ENCODE assay signal across 15 cellular contexts in genomic region chr6:149636116-149636515, GRCh38. TPM values are rescaled to one million over a fixed set of nuclear protein-coding genes. Genes with fewer than 3 reads are reported as not detected.
A peak's percentile ranks its signal among the peaks of the same experiment; 100 is the strongest.
DNase-seq lines count a peak whose midpoint lies in the region; ATAC-seq and TF ChIP-seq lines count a peak whose summit lies in the region.
"Had no signal": no experiment of that assay in that cellular context is flagged by ENCODE, and none has a peak within 500 bp of the region (broad histone marks: within the 10 kb centered on the region; RNA-seq: fewer than 3 reads in every experiment).

No MANE protein-coding gene starts in this region.

- no peaks in the 10 kb centered on the region for H3K27me3 ChIP-seq in heart left ventricle
- H3K27me3 ChIP-seq: foreskin keratinocyte had no signal

- in situ Hi-C loops in ACHN (cut with HindIII; ENCODE audit: low pct_ligation_motif_present, low pct_unique_long_range_greater_than_20kb, low sequenced_read_pairs), result no loop called here
- in situ Hi-C loops in astrocyte of the spinal cord (cut with HindIII; ENCODE audit: low sequenced_read_pairs), result no loop called here

- TF ChIP-seq POLR2A in heart left ventricle (IDR thresholded peaks at IDR 0.05), result no peak

- WGBS in heart left ventricle, 4 donors, result 77 to 85% (median 79%) methylated on average over 2 of the region's 2 CpGs

- ATAC-seq in heart left ventricle (no peak), GM21423 (IDR thresholded peaks at IDR 0.05; ENCODE audit: unreplicated experiment) (no peak)
- ATAC-seq: activated naive CD8-positive, alpha-beta T cell treated with anti-CD3 and anti-CD28 coated beads, Interleukin-2, amount 50 U/mL, for 24 hours; activated T-cell treated with anti-CD3 and anti-CD28 coated beads, Interleukin-2, amount 50 U/mL, for 72 hours; foreskin keratinocyte had no signal

- TF ChIP-seq CTCF in astrocyte of the spinal cord (IDR thresholded peaks at IDR 0.05; ENCODE audit: low read depth, low read length) (no peak), heart left ventricle (IDR thresholded peaks at IDR 0.05) (no peak)

- peaks cover 0 to 4% (median 0%) of the 10 kb centered on the region in 12 donors for H3K4me1 ChIP-seq in heart left ventricle

- intact Hi-C loops in heart left ventricle (cut with DNase I), result loop anchor here in 1 of 10 donors (10.0 kb wide), 1 partner anchor 61 kb away; no protein-coding TSS in a partner anchor

- H3K4me3 ChIP-seq in astrocyte of the spinal cord (ENCODE audit: low read depth, low read length) (no peak overlapping the region), heart left ventricle (no peak overlapping the region)
- H3K4me3 ChIP-seq: smooth muscle cell had no signal

- no peak overlapping the region for H3K27ac ChIP-seq in heart left ventricle
- H3K27ac ChIP-seq: foreskin keratinocyte, RWPE1 had no signal

- H3K9me3 ChIP-seq in heart left ventricle, result no peaks in the 10 kb centered on the region

- peak; percentile 72 for DNase-seq in ACHN
- peak; percentile 27 for DNase-seq in HK-2 (ENCODE audit: unreplicated experiment)
- DNase-seq in astrocyte of the spinal cord (ENCODE audit: low read depth, low spot score), result peak; percentile 28
- peak; percentile 49 for DNase-seq in glomerular visceral epithelial cell (ENCODE audit: extremely low spot score)
- DNase-seq in heart left ventricle, result no peak
- DNase-seq in effector CD8-positive, alpha-beta T cell (lab: John Stamatoyannopoulos, UW), result no peak
- DNase-seq in stimulated activated CD4-positive, alpha-beta T cell treated with anti-CD3 and anti-CD28 coated beads, Interleukin-2, amount 100 ng/mL, for 48 hours, result no peak
- DNase-seq: activated naive CD8-positive, alpha-beta T cell treated with anti-CD3 and anti-CD28 coated beads, Interleukin-2, amount 50 U/mL, for 24 hours; activated T-cell treated with anti-CD3 and anti-CD28 coated beads, Interleukin-2, amount 50 U/mL, for 72 hours; cortex of kidney; foreskin keratinocyte; NCI-H2029 treated with DMSO at 0.1 percent for 48 hours had no signal

- H3K36me3 ChIP-seq in heart left ventricle, result peaks cover 0 to 62% (median 40%) of the 10 kb centered on the region in 9 donors

RNA-seq across cellular contexts. Expression of gene KATNA1, which starts 12.4 kb away (rescaled TPM):
- total RNA-seq in heart left ventricle, result 10 to 100 TPM in 7 of 9 donors, 1 to 10 TPM in 2; 9.6 to 19.3 (median 12.6) TPM
- polyA plus RNA-seq in heart left ventricle, result 10 to 100 TPM in 1 of 2 donors, 1 to 10 TPM in 1; 5.6 to 14.7 TPM

Comparison
In these comparisons a context has a peak if more than half of its experiments do, and no peak if none do; other contexts are left out.
1. DNase-seq: peak in ACHN (single experiment), HK-2 (single experiment), astrocyte of the spinal cord (single experiment) and glomerular visceral epithelial cell (single experiment); none in heart left ventricle (0 of 5), effector CD8-positive, alpha-beta T cell (single experiment) and stimulated activated CD4-positive, alpha-beta T cell treated with anti-CD3 and anti-CD28 coated beads, Interleukin-2, amount 100 ng/mL, for 48 hours (0 of 2).